ENCODE assay signal across 10 cellular contexts in genomic region chr15:96058103-96058851, GRCh38.
DNase-seq lines count a peak whose midpoint lies in the region; ATAC-seq lines count a peak whose summit lies in the region.
"Had no signal": no experiment of that assay in that cellular context is flagged by ENCODE, and none has a peak within 500 bp of the region (broad histone marks: within the 10 kb centered on the region; RNA-seq: fewer than 3 reads in every experiment).

No MANE protein-coding gene starts in this region.

- peaks cover 1% of the 10 kb centered on the region for H3K9me3 Mint-ChIP-seq in memory B cell

- peaks cover 14% of the 10 kb centered on the region for H3K4me1 Mint-ChIP-seq in memory B cell

- DNase-seq in memory B cell (ENCODE audit: low spot score in 2 of 2) (peak in 1 of 2 donors; percentile 4), SHP77 (lab: John Stamatoyannopoulos, UW) (no peak), NCI-H1417 (lab: John Stamatoyannopoulos, UW) (no peak), NCI-H1092 treated with DMSO at 0.1 percent for 48 hours (lab: John Stamatoyannopoulos, UW) (no peak), COLO829 (ENCODE audit: low spot score) (no peak)
- DNase-seq: activated CD4-positive, alpha-beta T cell treated with anti-CD3 and anti-CD28 coated beads for 36 hours; foreskin keratinocyte had no signal

- peak overlapping the region; percentile 93 for H3K27ac Mint-ChIP-seq in memory B cell
- H3K27ac Mint-ChIP-seq: activated CD4-positive, alpha-beta T cell treated with anti-CD3 and anti-CD28 coated beads for 36 hours had no signal

- peak overlapping the region; percentile 22 for H3K4me3 Mint-ChIP-seq in memory B cell
- H3K4me3 Mint-ChIP-seq: activated CD4-positive, alpha-beta T cell treated with anti-CD3 and anti-CD28 coated beads for 36 hours had no signal

- no peaks in the 10 kb centered on the region for H3K36me3 Mint-ChIP-seq in memory B cell

- H3K27me3 Mint-ChIP-seq in memory B cell, result no peaks in the 10 kb centered on the region

- ATAC-seq in GM18508 (IDR thresholded peaks at IDR 0.05; ENCODE audit: insufficient read depth, unreplicated experiment) (peak; percentile 87), GM21619 (IDR thresholded peaks at IDR 0.05; ENCODE audit: unreplicated experiment) (peak; percentile 91), HG03520 (IDR thresholded peaks at IDR 0.05; ENCODE audit: unreplicated experiment) (peak; percentile 55), memory B cell (ENCODE audit: low read depth) (peak; percentile 94)
- ATAC-seq: activated CD4-positive, alpha-beta T cell treated with anti-CD3 and anti-CD28 coated beads for 36 hours; foreskin keratinocyte had no signal
